1 cellular context compared by ENCODE assay signal in genomic region chr19:6769006-6769637, GRCh38.
TF ChIP-seq lines count a peak whose summit lies in the region.

No MANE protein-coding gene starts in this region.

TF ChIP-seq in GM23338, 12 proteins besides CTCF, POLR2A, EP300 and RAD21 (continued from another document):
- TF ChIP-seq ZNF114 (CRISPR knock-in tag; IDR thresholded peaks at IDR 0.05) = no peak
- no peak for TF ChIP-seq NANOG (IDR thresholded peaks at IDR 0.05; ENCODE audit: borderline replicate concordance)
- TF ChIP-seq CREB1 (CRISPR knock-in tag; IDR thresholded peaks at IDR 0.05; ENCODE audit: low read depth) = no peak
- TF ChIP-seq EZH2 (IDR thresholded peaks at IDR 0.05; ENCODE audit: low read depth, unreplicated experiment) = no peak
- TF ChIP-seq JUNB (IDR thresholded peaks at IDR 0.05; ENCODE audit: unreplicated experiment) = no peak
- no peak for TF ChIP-seq STAT1 (IDR thresholded peaks at IDR 0.05; ENCODE audit: unreplicated experiment)
- TF ChIP-seq EZH2phosphoT487 (IDR thresholded peaks at IDR 0.05; ENCODE audit: unreplicated experiment) = no peak
- no peak for TF ChIP-seq REST (IDR thresholded peaks at IDR 0.05; ENCODE audit: unreplicated experiment)
- TF ChIP-seq ZNF331 (CRISPR knock-in tag; IDR thresholded peaks at IDR 0.05; ENCODE audit: low read depth) = no peak
- TF ChIP-seq ETS1 (IDR thresholded peaks at IDR 0.05) = no peak
- no peak for TF ChIP-seq ZNF462 (CRISPR knock-in tag; IDR thresholded peaks at IDR 0.05)
TF ChIP-seq in GM23338: peak in this region for 0.
